In the genomic region with DNA sequence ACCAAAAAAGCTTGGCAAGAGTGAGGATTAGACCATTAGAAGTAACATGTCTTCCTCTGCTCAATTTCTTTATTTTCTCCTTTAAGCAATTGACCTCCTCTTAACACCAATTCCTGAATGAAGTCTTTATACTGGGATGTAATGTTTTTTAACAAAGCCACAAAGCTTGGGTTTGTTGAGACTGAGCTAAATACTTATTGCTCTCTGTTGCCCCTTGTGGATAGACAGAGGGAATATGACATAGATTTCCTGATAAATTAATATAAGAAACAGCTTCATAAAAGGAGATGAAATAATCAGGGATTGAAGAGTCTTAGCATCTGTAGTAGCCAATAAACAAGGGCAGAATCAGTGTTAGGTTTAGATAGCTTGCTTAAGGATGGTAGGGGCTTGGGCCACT, we compare ENCODE assay signal across 11 cellular contexts. TPM values are rescaled to one million over a fixed set of nuclear protein-coding genes. Genes with fewer than 3 reads are reported as not detected.
DNase-seq lines count a peak whose midpoint lies in the region; ATAC-seq and TF ChIP-seq lines count a peak whose summit lies in the region.
"Had no signal": no experiment of that assay in that cellular context is flagged by ENCODE, and none has a peak within 500 bp of the region (broad histone marks: within the 10 kb centered on the region; RNA-seq: fewer than 3 reads in every experiment).

No MANE protein-coding gene starts in this region.

- DNase-seq in AG09319 (ENCODE audit: extremely low read depth, low read depth) (no peak), HEK293T (ENCODE audit: extremely low spot score) (peak; percentile 27), amniotic epithelial cell (ENCODE audit: low read depth) (peak; percentile 0), kidney epithelial cell (ENCODE audit: low read depth) (no peak), NCI-H2081 (lab: John Stamatoyannopoulos, UW) (no peak), CD1c-positive myeloid dendritic cell (ENCODE audit: extremely low spot score) (no peak)
- no peak for DNase-seq in stimulated activated CD4-positive, alpha-beta T cell treated with anti-CD3 and anti-CD28 coated beads, Interleukin-4, amount 100 ng/mL, for 1 hour
- DNase-seq: activated CD4-positive, alpha-beta memory T cell treated with anti-CD3 and anti-CD28 coated beads for 36 hours; naive thymus-derived CD8-positive, alpha-beta T cell; stimulated activated CD4-positive, alpha-beta T cell treated with anti-CD3 and anti-CD28 coated beads, Interleukin-4, amount 100 ng/mL, for 4 hours had no signal

- no peak for ATAC-seq in HG02884 (IDR thresholded peaks at IDR 0.05; ENCODE audit: unreplicated experiment)
- ATAC-seq: naive thymus-derived CD8-positive, alpha-beta T cell had no signal

- CTCF ChIA-PET in HEK293T (lab: Yijun Ruan, JAX), result interaction anchor here (0.6 to 1.4 kb wide), 6 partner anchors 10 to 274 kb away, joined by 3 to 5 read pairs (median 3); no protein-coding TSS in a partner anchor

- TF ChIP-seq CTCF in AG09319 (IDR thresholded peaks at IDR 0.05; ENCODE audit: low read depth, low read length) (peak; percentile 34), kidney epithelial cell (IDR thresholded peaks at IDR 0.05; ENCODE audit: insufficient read depth, low read length, poor library complexity, severe bottlenecking) (peak; percentile 23)

- H3K4me3 ChIP-seq in kidney epithelial cell (ENCODE audit: low read depth, low read length), result no peak overlapping the region

- POLR2A ChIA-PET in HEK293T (lab: Yijun Ruan, JAX), result no interaction called here

- H3K36me3 ChIP-seq in kidney epithelial cell (ENCODE audit: control insufficient read depth, insufficient read depth, low read length), result no peaks in the 10 kb centered on the region

- no peaks in the 10 kb centered on the region for H3K27me3 ChIP-seq in kidney epithelial cell (ENCODE audit: control insufficient read depth, insufficient read depth, low read length)

TF ChIP-seq in HEK293T, 16 proteins besides CTCF, POLR2A, EP300 and RAD21:
- no peak for TF ChIP-seq TARDBP (IDR thresholded peaks at IDR 0.05)
- no peak for TF ChIP-seq SUZ12 (IDR thresholded peaks at IDR 0.05)
- no peak for TF ChIP-seq CTBP1 (IDR thresholded peaks at IDR 0.05; ENCODE audit: borderline replicate concordance)
- TF ChIP-seq BHLHE40 (IDR thresholded peaks at IDR 0.05; ENCODE audit: borderline replicate concordance), result no peak
- no peak for TF ChIP-seq ELF4 (IDR thresholded peaks at IDR 0.05)
- TF ChIP-seq HDGF (IDR thresholded peaks at IDR 0.05; ENCODE audit: borderline replicate concordance), result no peak
- no peak for TF ChIP-seq LEF1 (IDR thresholded peaks at IDR 0.05; ENCODE audit: borderline replicate concordance)
- no peak for TF ChIP-seq ARNT (IDR thresholded peaks at IDR 0.05)
- TF ChIP-seq FOXK2 (IDR thresholded peaks at IDR 0.05), result no peak
TF ChIP-seq in HEK293T: peak in this region for 0.

RNA-seq across cellular contexts. Expression of a gene that starts 57.6 kb away (rescaled TPM):
- total RNA-seq in kidney epithelial cell, result 0.21 and 0.63 TPM in 2 replicates
- total RNA-seq: activated CD4-positive, alpha-beta memory T cell treated with anti-CD3 and anti-CD28 coated beads for 36 hours; naive thymus-derived CD8-positive, alpha-beta T cell had no signal

Comparison
In these comparisons a context has a peak if more than half of its experiments do, and no peak if none do; other contexts are left out.
1. DNase-seq: peak in HEK293T (single experiment) and amniotic epithelial cell (single experiment); none in AG09319 (single experiment), kidney epithelial cell (single experiment), stimulated activated CD4-positive, alpha-beta T cell treated with anti-CD3 and anti-CD28 coated beads, Interleukin-4, amount 100 ng/mL, for 1 hour (single experiment), NCI-H2081 (0 of 2) and CD1c-positive myeloid dendritic cell (single experiment).